ENCODE assay signal across 8 cellular contexts in genomic region chr1:159012495-159012894, GRCh38. TPM values are rescaled to one million over a fixed set of nuclear protein-coding genes. Genes with fewer than 3 reads are reported as not detected.
DNase-seq lines count a peak whose midpoint lies in the region; ATAC-seq and TF ChIP-seq lines count a peak whose summit lies in the region.

No MANE protein-coding gene starts in this region.

- in situ Hi-C loops in astrocyte of the cerebellum (cut with HindIII; ENCODE audit: low sequenced_read_pairs): loop anchor here (25.0 kb wide), 1 partner anchor 1050 kb away; no protein-coding TSS in a partner anchor

- no peak overlapping the region for H2BK120ac ChIP-seq in mesenchymal stem cell (ENCODE audit: low read depth, low read length)

- H2BK5ac ChIP-seq in mesenchymal stem cell (ENCODE audit: low read depth, low read length, poor library complexity, severe bottlenecking): no peak overlapping the region

- H4K91ac ChIP-seq in mesenchymal stem cell (ENCODE audit: low read length): no peak overlapping the region

- no peak overlapping the region for H3K27ac ChIP-seq in AG04450 (ENCODE audit: low read depth, low read length)
- H3K27ac ChIP-seq in OCI-LY1 (ENCODE audit: low read depth, low read length, poor library complexity, severe bottlenecking): peak overlapping the region; percentile 86
- no peak overlapping the region for H3K27ac ChIP-seq in mesenchymal stem cell (ENCODE audit: low read length, poor library complexity, severe bottlenecking)
- H3K27ac ChIP-seq in upper lobe of left lung: peak overlapping the region; percentile 73 to 91 (median 84)

- H3K4me2 ChIP-seq in OCI-LY1 (ENCODE audit: low read length) (peak overlapping the region; percentile 91), mesenchymal stem cell (ENCODE audit: low read length, poor library complexity, severe bottlenecking) (peak overlapping the region; percentile 74)

- no peak for TF ChIP-seq CTCF in AG04450 (IDR thresholded peaks at IDR 0.05; ENCODE audit: low read depth, low read length)
- no peak for TF ChIP-seq CTCF in OCI-LY1 (IDR thresholded peaks at IDR 0.05; ENCODE audit: low read length)
- TF ChIP-seq CTCF in astrocyte of the cerebellum (IDR thresholded peaks at IDR 0.05; ENCODE audit: low read depth, low read length, missing control alignments): no peak
- TF ChIP-seq CTCF in upper lobe of left lung (IDR thresholded peaks at IDR 0.05): no peak

- no peak overlapping the region for H4K8ac ChIP-seq in mesenchymal stem cell (ENCODE audit: low read length)

- H3K14ac ChIP-seq in mesenchymal stem cell (ENCODE audit: low read length in 2 of 2): no peak overlapping the region

- peak; percentile 32 for ATAC-seq in GM19351 (IDR thresholded peaks at IDR 0.05; ENCODE audit: unreplicated experiment)
- ATAC-seq in upper lobe of left lung (ENCODE audit: low FRiP score in 2 of 2): no peak
- no peak for ATAC-seq in GM21515 (IDR thresholded peaks at IDR 0.05; ENCODE audit: unreplicated experiment)
- no peak for ATAC-seq in HG03457 (IDR thresholded peaks at IDR 0.05; ENCODE audit: unreplicated experiment)

- peak overlapping the region; percentile 24 to 62 for H3K18ac ChIP-seq in mesenchymal stem cell (ENCODE audit: low read depth in 1 of 2, low read length in 2 of 2)

- H3K9me2 ChIP-seq in OCI-LY1 (ENCODE audit: low read depth, low read length): no peaks in the 10 kb centered on the region

- peak overlapping the region; percentile 99 for H3K9ac ChIP-seq in OCI-LY1 (ENCODE audit: low read length)
- H3K9ac ChIP-seq in mesenchymal stem cell (ENCODE audit: low read length): peak overlapping the region; percentile 99

- no peak overlapping the region for H3K4ac ChIP-seq in mesenchymal stem cell (ENCODE audit: low read depth in 1 of 2, low read length in 2 of 2)

- no peak overlapping the region for H3K23ac ChIP-seq in mesenchymal stem cell (ENCODE audit: low read length in 2 of 2)

- H3F3A ChIP-seq in OCI-LY1 (ENCODE audit: insufficient read depth, low read length): peaks cover 8% of the 10 kb centered on the region; the same call in 1 of the 2 replicates

- WGBS in mesenchymal stem cell: 68% methylated on average over 3 of the region's 6 CpGs
- WGBS in upper lobe of left lung, 2 donors: 24 to 26% methylated on average over 6 of the region's 6 CpGs

- no peak overlapping the region for H2BK12ac ChIP-seq in mesenchymal stem cell (ENCODE audit: low read length in 2 of 2)

- H2AFZ ChIP-seq in OCI-LY1 (ENCODE audit: low read length): no peak overlapping the region
- no peak overlapping the region for H2AFZ ChIP-seq in mesenchymal stem cell (ENCODE audit: low read depth, low read length)

- H3K9me3 ChIP-seq in AG04450 (ENCODE audit: control insufficient read depth, insufficient read depth, low read length) (no peaks in the 10 kb centered on the region), OCI-LY1 (ENCODE audit: low read length) (no peaks in the 10 kb centered on the region), mesenchymal stem cell (ENCODE audit: control insufficient read depth, low read length) (no peaks in the 10 kb centered on the region), upper lobe of left lung (no peaks in the 10 kb centered on the region)

- peaks cover 48% of the 10 kb centered on the region for H3K36me3 ChIP-seq in OCI-LY1 (ENCODE audit: insufficient read depth, low read length)
- peaks cover 5 to 62% of the 10 kb centered on the region in 2 experiments for H3K36me3 ChIP-seq in mesenchymal stem cell (ENCODE audit: control insufficient read depth in 1 of 2, insufficient read depth in 2 of 2, low read depth in 1 of 2, low read length in 2 of 2)
- peaks cover 3 to 17% (median 12%) of the 10 kb centered on the region in 4 donors for H3K36me3 ChIP-seq in upper lobe of left lung

- H2BK15ac ChIP-seq in mesenchymal stem cell (ENCODE audit: low read depth, poor library complexity, severe bottlenecking): no peak overlapping the region

- H4K20me1 ChIP-seq in OCI-LY1 (ENCODE audit: insufficient read depth, low read length): no peaks in the 10 kb centered on the region

- CTCF ChIA-PET in AG04450 (lab: Charles Lee): no interaction called here

- no peak for DNase-seq in AG04450 (ENCODE audit: low read depth, low spot score)
- DNase-seq in astrocyte of the cerebellum (ENCODE audit: low read depth): no peak
- peak; percentile 54 for DNase-seq in mesenchymal stem cell
- DNase-seq in upper lobe of left lung: peak in 1 of 2 donors; percentile 66

- H3K27me3 ChIP-seq in AG04450 (ENCODE audit: control insufficient read depth, insufficient read depth, low read length) (no peaks in the 10 kb centered on the region), OCI-LY1 (ENCODE audit: insufficient read depth, low read length) (no peaks in the 10 kb centered on the region), mesenchymal stem cell (ENCODE audit: control insufficient read depth in 1 of 2, insufficient read depth in 1 of 2, low read length in 2 of 2) (no peaks in the 10 kb centered on the region), upper lobe of left lung (no peaks in the 10 kb centered on the region)

- TF ChIP-seq EP300 in upper lobe of left lung (IDR thresholded peaks at IDR 0.05): peak in 2 of 4 donors; percentile 12

- H3K4me1 ChIP-seq in OCI-LY1 (ENCODE audit: insufficient read depth, low read length, severe bottlenecking) (peaks cover 62% of the 10 kb centered on the region), mesenchymal stem cell (ENCODE audit: control insufficient read depth, insufficient read depth, low read depth, low read length) (peaks cover 8% of the 10 kb centered on the region), upper lobe of left lung (peaks cover 44 to 67% (median 52%) of the 10 kb centered on the region in 4 donors)

- POLR2A ChIA-PET in AG04450 (lab: Yijun Ruan, JAX): no interaction called here

- no peak overlapping the region for H2AK5ac ChIP-seq in mesenchymal stem cell (ENCODE audit: low read length, severe bottlenecking)

- H3K79me2 ChIP-seq in OCI-LY1 (ENCODE audit: insufficient read depth, low read length): peaks cover 42% of the 10 kb centered on the region

- TF ChIP-seq POLR2A in upper lobe of left lung (IDR thresholded peaks at IDR 0.05): peak in 2 of 4 donors; percentile 30 to 67

- peaks cover 16% of the 10 kb centered on the region for H3K79me1 ChIP-seq in mesenchymal stem cell (replicated peaks; ENCODE audit: low read length, poor library complexity, severe bottlenecking)

- peak overlapping the region; percentile 76 for H3K4me3 ChIP-seq in AG04450 (ENCODE audit: low read depth, low read length)
- H3K4me3 ChIP-seq in OCI-LY1 (ENCODE audit: low read depth, low read length, poor library complexity, severe bottlenecking): peak overlapping the region; percentile 96
- H3K4me3 ChIP-seq in astrocyte of the cerebellum (ENCODE audit: low read depth, low read length): peak overlapping the region; percentile 27
- peak overlapping the region in 1 of 2 experiments; percentile 86 for H3K4me3 ChIP-seq in mesenchymal stem cell (ENCODE audit: insufficient read depth in 1 of 2, low read depth in 1 of 2, low read length in 2 of 2)
- peak overlapping the region; percentile 33 to 59 (median 46) for H3K4me3 ChIP-seq in upper lobe of left lung

RNA-seq across cellular contexts. Expression of gene IFI16, which starts 2.8 kb away (rescaled TPM):
- 134 and 179 TPM in 2 replicates for polyA plus RNA-seq in AG04450 (2011; rRNA removed)
- 77.7 and 104 TPM in 2 replicates for polyA minus RNA-seq in AG04450 (2011; rRNA and poly(A)+ RNA removed)
- 194 TPM for polyA plus RNA-seq in mesenchymal stem cell (2013, experiment 1 of 2)
- polyA plus RNA-seq in mesenchymal stem cell (2013, experiment 2 of 2): 191 TPM
- total RNA-seq in upper lobe of left lung: 100 to 1,000 TPM in 1 of 6 donors, 10 to 100 TPM in 5; 43.8 to 108 (median 66.2) TPM

Comparison
In these comparisons a context has a peak if more than half of its experiments do, and no peak if none do; other contexts are left out.
1. H3K27ac ChIP-seq: peak in OCI-LY1 (single experiment) and upper lobe of left lung (4 of 4); none in AG04450 (single experiment) and mesenchymal stem cell (single experiment).